In the genomic region with DNA sequence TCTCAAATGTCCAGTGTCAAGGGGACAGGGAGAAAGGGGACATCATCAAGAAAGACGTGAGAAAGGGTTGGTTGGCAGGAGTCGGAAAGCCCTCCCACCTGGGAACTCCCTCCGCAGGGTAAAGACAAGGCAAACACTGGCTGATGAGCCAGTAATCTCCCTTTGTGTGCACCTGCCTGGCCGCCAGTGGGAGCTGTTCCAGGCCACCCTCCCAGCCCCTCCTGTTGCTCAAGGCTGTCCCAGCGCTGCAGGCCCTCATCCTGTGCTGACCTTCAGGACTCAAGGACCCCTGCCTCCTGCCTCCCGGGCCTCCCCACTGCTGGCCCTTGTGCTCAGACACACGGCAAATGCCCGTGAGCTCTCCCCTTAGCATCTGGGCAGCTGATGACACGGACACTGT, we compare ENCODE assay signal across 1 cellular context.
A peak's percentile ranks its signal among the peaks of the same experiment; 100 is the strongest.
TF ChIP-seq lines count a peak whose summit lies in the region.

No MANE protein-coding gene starts in this region.

TF ChIP-seq in K562, 482 proteins besides CTCF, POLR2A, EP300 and RAD21:
- TF ChIP-seq SMC3 (conservative IDR thresholded peaks at IDR 0.05; ENCODE audit: insufficient read depth, low read depth, low read length) (peak; percentile 31; the same call in 1 of the 2 replicates), CTCFL (IDR thresholded peaks at IDR 0.05; ENCODE audit: borderline replicate concordance, insufficient read depth, low read depth, low read length, poor library complexity, severe bottlenecking) (peak; percentile 35), CREB5 (CRISPR knock-in tag; IDR thresholded peaks at IDR 0.05) (no peak)
